In genomic region chr3:57929988-57930387, GRCh38 we compare ENCODE assay signal across 21 cellular contexts.
DNase-seq lines count a peak whose midpoint lies in the region; ATAC-seq, FAIRE-seq and TF ChIP-seq lines count a peak whose summit lies in the region.
"Had no signal": no experiment of that assay in that cellular context is flagged by ENCODE, and none has a peak within 500 bp of the region (broad histone marks: within the 10 kb centered on the region; RNA-seq: fewer than 3 reads in every experiment).

No MANE protein-coding gene starts in this region.

- intact Hi-C loops in activated CD4-positive, alpha-beta T cell treated with anti-CD3 and anti-CD28 coated beads for 36 hours (cut with DNase I, micrococcal nuclease) = no loop called here

- no peak for TF ChIP-seq CTCF in astrocyte (IDR thresholded peaks at IDR 0.05; ENCODE audit: insufficient read depth, low read depth, low read length)

- H3K9me3 ChIP-seq in astrocyte (ENCODE audit: insufficient read depth, low read depth, low read length) (no peaks in the 10 kb centered on the region), muscle layer of colon (ENCODE audit: low read length) (no peaks in the 10 kb centered on the region)
- H3K9me3 ChIP-seq: A549; BLaER1 treated with 17β-estradiol and CSF1 and Interleukin-3, amounts not matched to agents 10 nM and 100 nM; Caco-2 had no signal

- H3K36me3 Mint-ChIP-seq in activated CD4-positive, alpha-beta T cell treated with anti-CD3 and anti-CD28 coated beads for 36 hours (ENCODE audit: low read depth) = peaks cover 18% of the 10 kb centered on the region
- peaks cover 7% of the 10 kb centered on the region for H3K36me3 Mint-ChIP-seq in astrocyte (ENCODE audit: low read depth, unreplicated experiment)

- peak; percentile 39 for ATAC-seq in activated CD4-positive, alpha-beta T cell treated with anti-CD3 and anti-CD28 coated beads for 36 hours
- ATAC-seq: A549; CD8-positive, alpha-beta T cell had no signal

- no peak overlapping the region for H3K4me2 ChIP-seq in astrocyte (ENCODE audit: low read length)
- H3K4me2 ChIP-seq: A549; BLaER1 treated with 17β-estradiol and CSF1 and Interleukin-3, amounts not matched to agents 10 nM and 100 nM had no signal

- H3K4me1 ChIP-seq in astrocyte (ENCODE audit: insufficient read depth, low read length) (no peaks in the 10 kb centered on the region), muscle layer of colon (ENCODE audit: insufficient read depth, low read length) (peaks cover 20% of the 10 kb centered on the region)
- H3K4me1 ChIP-seq: BLaER1 treated with 17β-estradiol and CSF1 and Interleukin-3, amounts not matched to agents 10 nM and 100 nM had no signal

- H3K9ac ChIP-seq in astrocyte (ENCODE audit: low read length) = no peak overlapping the region
- H3K9ac ChIP-seq in muscle layer of colon (ENCODE audit: low read length) = no peak overlapping the region
- H3K9ac ChIP-seq: BLaER1 treated with 17β-estradiol and CSF1 and Interleukin-3, amounts not matched to agents 10 nM and 100 nM had no signal

- H3K4me1 Mint-ChIP-seq in activated CD4-positive, alpha-beta T cell treated with anti-CD3 and anti-CD28 coated beads for 36 hours = no peaks in the 10 kb centered on the region
- H3K4me1 Mint-ChIP-seq in astrocyte (ENCODE audit: low read depth, unreplicated experiment) = no peaks in the 10 kb centered on the region
- H3K4me1 Mint-ChIP-seq: B cell had no signal

- CTCF ChIA-PET in activated CD4-positive, alpha-beta T cell treated with anti-CD3 and anti-CD28 coated beads for 36 hours (lab: Charles Lee) = no interaction called here

- H3K9me3 Mint-ChIP-seq in activated CD4-positive, alpha-beta T cell treated with anti-CD3 and anti-CD28 coated beads for 36 hours (ENCODE audit: low read depth) = no peaks in the 10 kb centered on the region
- H3K9me3 Mint-ChIP-seq in astrocyte (ENCODE audit: unreplicated experiment) = no peaks in the 10 kb centered on the region
- H3K9me3 Mint-ChIP-seq: CD4-positive, alpha-beta T cell; CD8-positive, alpha-beta T cell had no signal

- H3K79me2 ChIP-seq in astrocyte (ENCODE audit: insufficient read depth, low read length) = no peaks in the 10 kb centered on the region

- H3K36me3 ChIP-seq in astrocyte (ENCODE audit: insufficient read depth, low read length) (no peaks in the 10 kb centered on the region), muscle layer of colon (ENCODE audit: insufficient read depth, low read length) (peaks cover 50% of the 10 kb centered on the region)

- POLR2A ChIA-PET in activated CD4-positive, alpha-beta T cell treated with anti-CD3 and anti-CD28 coated beads for 36 hours (lab: Charles Lee) = no interaction called here

- no peak overlapping the region for H3K27ac ChIP-seq in astrocyte (ENCODE audit: low read depth, low read length)
- peak overlapping the region; percentile 55 for H3K27ac ChIP-seq in muscle layer of colon (ENCODE audit: low read depth, low read length)
- H3K27ac ChIP-seq: 22Rv1; A549; BLaER1 treated with 17β-estradiol and CSF1 and Interleukin-3, amounts not matched to agents 10 nM and 100 nM; C4-2B had no signal

- no peaks in the 10 kb centered on the region for H3K27me3 Mint-ChIP-seq in activated CD4-positive, alpha-beta T cell treated with anti-CD3 and anti-CD28 coated beads for 36 hours
- H3K27me3 Mint-ChIP-seq in astrocyte (ENCODE audit: low read depth, unreplicated experiment) = no peaks in the 10 kb centered on the region
- H3K27me3 Mint-ChIP-seq: B cell; CD4-positive, alpha-beta T cell had no signal

- no peak overlapping the region for H3K4me3 ChIP-seq in astrocyte (ENCODE audit: insufficient read depth, low read depth, low read length)
- no peak overlapping the region for H3K4me3 ChIP-seq in muscle layer of colon (ENCODE audit: low read depth in 1 of 2, low read length in 2 of 2)
- H3K4me3 ChIP-seq: A549; BLaER1 treated with 17β-estradiol and CSF1 and Interleukin-3, amounts not matched to agents 10 nM and 100 nM had no signal

- H4K20me1 ChIP-seq in astrocyte (ENCODE audit: insufficient read depth, low read length) = no peaks in the 10 kb centered on the region
- H4K20me1 ChIP-seq: BLaER1 treated with 17β-estradiol and CSF1 and Interleukin-3, amounts not matched to agents 10 nM and 100 nM had no signal

- H3K27me3 ChIP-seq in astrocyte (ENCODE audit: insufficient read depth, low read length) = no peaks in the 10 kb centered on the region
- no peaks in the 10 kb centered on the region for H3K27me3 ChIP-seq in muscle layer of colon (ENCODE audit: control insufficient read depth in 1 of 2, insufficient read depth in 2 of 2, low read length in 2 of 2)
- H3K27me3 ChIP-seq: BLaER1 treated with 17β-estradiol and CSF1 and Interleukin-3, amounts not matched to agents 10 nM and 100 nM had no signal

- no peak overlapping the region for H2AFZ ChIP-seq in astrocyte (ENCODE audit: low read depth, low read length)

- no peak for DNase-seq in activated CD4-positive, alpha-beta T cell treated with anti-CD3 and anti-CD28 coated beads for 36 hours
- no peak for DNase-seq in activated CD4-positive, alpha-beta T cell treated with anti-CD3 and anti-CD28 coated beads for 4 hours
- DNase-seq in astrocyte (ENCODE audit: low read depth) = no peak
- no peak for DNase-seq in NCI-H2081 treated with DMSO at 0.1 percent for 48 hours (lab: John Stamatoyannopoulos, UW)
- DNase-seq in NCI-H1417 (lab: John Stamatoyannopoulos, UW) = no peak
- DNase-seq: AML-193; Caco-2; Calu3; CD4-positive, alpha-beta T cell; CD8-positive, alpha-beta T cell; DMS79 treated with DMSO at 0.1 percent for 48 hours; GF-D8 had no signal

- no peak overlapping the region for H3K4me3 Mint-ChIP-seq in activated CD4-positive, alpha-beta T cell treated with anti-CD3 and anti-CD28 coated beads for 36 hours
- H3K4me3 Mint-ChIP-seq in astrocyte (ENCODE audit: unreplicated experiment) = no peak overlapping the region
- H3K4me3 Mint-ChIP-seq: B cell; CD4-positive, alpha-beta T cell; CD8-positive, alpha-beta T cell had no signal

- H3K27ac Mint-ChIP-seq in activated CD4-positive, alpha-beta T cell treated with anti-CD3 and anti-CD28 coated beads for 36 hours = no peak overlapping the region
- H3K27ac Mint-ChIP-seq in astrocyte (ENCODE audit: unreplicated experiment) = no peak overlapping the region
- H3K27ac Mint-ChIP-seq: B cell; CD4-positive, alpha-beta T cell; CD8-positive, alpha-beta T cell had no signal

- peak; percentile 13 for FAIRE-seq in astrocyte (lab: Jason Lieb, UNC)
- FAIRE-seq: A549, D721Med, GM12891, GM19239 had no signal
